ENCODE assay signal across 13 cellular contexts in genomic region chr2:231460073-231460861, GRCh38. TPM values are rescaled to one million over a fixed set of nuclear protein-coding genes. Genes with fewer than 3 reads are reported as not detected.
DNase-seq lines count a peak whose midpoint lies in the region; ATAC-seq and TF ChIP-seq lines count a peak whose summit lies in the region.
"Had no signal": no experiment of that assay in that cellular context is flagged by ENCODE, and none has a peak within 500 bp of the region (broad histone marks: within the 10 kb centered on the region; RNA-seq: fewer than 3 reads in every experiment).

No MANE protein-coding gene starts in this region.

- intact Hi-C loops in Caco-2 (cut with micrococcal nuclease; ENCODE audit: unreplicated experiment): no loop called here

- peak overlapping the region in 7 of 11 experiments; percentile 2 to 98 (median 12); a peak in 8 of 22 replicates for H3K9ac ChIP-seq in BLaER1 treated with 17β-estradiol and CSF1 and Interleukin-3, amounts not matched to agents 10 nM and 100 nM

- POLR2A ChIA-PET in Caco-2 (lab: Charles Lee): no interaction called here
- POLR2A ChIA-PET in activated CD4-positive, alpha-beta memory T cell treated with anti-CD3 and anti-CD28 coated beads, Interleukin-2, amount 10 ng/mL, durations not matched to agents 7 days and 5 days (lab: Charles Lee): interaction anchor here (1.4 to 10.7 kb wide), 3 partner anchors 8 to 254 kb away, joined by 3 to 245 read pairs (median 153); no protein-coding TSS in a partner anchor

- DNase-seq in Caco-2 (no peak), immature natural killer cell (peak in 1 of 3 donors; percentile 26), NCI-H2227 treated with DMSO at 0.1 percent for 48 hours (lab: John Stamatoyannopoulos, UW) (no peak), mesenteric fat pad (ENCODE audit: low spot score) (no peak), HUDEP-2 (lab: John Stamatoyannopoulos, UW; ENCODE audit: unreplicated experiment in 76 of 76) (no peak)
- no peak for DNase-seq in activated CD4-positive, alpha-beta memory T cell treated with anti-CD3 and anti-CD28 coated beads, Interleukin-2, amount 10 ng/mL, durations not matched to agents 7 days and 5 days
- DNase-seq: KG1, left lung, NCI-H187 treated with DMSO at 0.1 percent for 48 hours, NCI-H526 treated with DMSO at 0.1 percent for 48 hours had no signal

- peaks cover 18% of the 10 kb centered on the region for H3K4me1 Mint-ChIP-seq in Caco-2 (ENCODE audit: low read depth, unreplicated experiment)
- peaks cover 63% of the 10 kb centered on the region for H3K4me1 Mint-ChIP-seq in activated CD4-positive, alpha-beta memory T cell treated with anti-CD3 and anti-CD28 coated beads, Interleukin-2, amount 10 ng/mL, durations not matched to agents 7 days and 5 days
- H3K4me1 Mint-ChIP-seq in immature natural killer cell: peaks cover 45 to 76% of the 10 kb centered on the region in 2 donors

- H3K36me3 Mint-ChIP-seq in Caco-2 (ENCODE audit: insufficient read depth, unreplicated experiment) (peaks cover 93% of the 10 kb centered on the region), immature natural killer cell (peaks cover 60 to 72% (median 71%) of the 10 kb centered on the region in 3 donors)
- peaks cover 85% of the 10 kb centered on the region for H3K36me3 Mint-ChIP-seq in activated CD4-positive, alpha-beta memory T cell treated with anti-CD3 and anti-CD28 coated beads, Interleukin-2, amount 10 ng/mL, durations not matched to agents 7 days and 5 days (ENCODE audit: low read depth)

- H3K4me3 Mint-ChIP-seq in Caco-2 (ENCODE audit: unreplicated experiment): no peak overlapping the region
- H3K4me3 Mint-ChIP-seq in activated CD4-positive, alpha-beta memory T cell treated with anti-CD3 and anti-CD28 coated beads, Interleukin-2, amount 10 ng/mL, durations not matched to agents 7 days and 5 days: peak overlapping the region; percentile 18
- H3K4me3 Mint-ChIP-seq in immature natural killer cell: peak overlapping the region; percentile 15 to 56 (median 21)
- H3K4me3 Mint-ChIP-seq: dendritic cell treated with granulocyte-macrophage colony-stimulating factor and Interleukin-4, amounts not matched to agents 40 ng/mL and 50 ng/mL, for 4 days had no signal

- H3K27ac Mint-ChIP-seq in Caco-2 (ENCODE audit: unreplicated experiment) (peak overlapping the region; percentile 3), immature natural killer cell (peak overlapping the region; percentile 61 to 82 (median 74))
- H3K27ac Mint-ChIP-seq in activated CD4-positive, alpha-beta memory T cell treated with anti-CD3 and anti-CD28 coated beads, Interleukin-2, amount 10 ng/mL, durations not matched to agents 7 days and 5 days: peak overlapping the region; percentile 54
- H3K27ac Mint-ChIP-seq: dendritic cell treated with granulocyte-macrophage colony-stimulating factor and Interleukin-4, amounts not matched to agents 40 ng/mL and 50 ng/mL, for 4 days had no signal

- H3K27me3 Mint-ChIP-seq in Caco-2 (ENCODE audit: insufficient read depth, unreplicated experiment) (peaks cover 2% of the 10 kb centered on the region), immature natural killer cell (ENCODE audit: low read depth in 3 of 3) (peaks cover 10 to 32% (median 28%) of the 10 kb centered on the region in 3 donors)
- no peaks in the 10 kb centered on the region for H3K27me3 Mint-ChIP-seq in activated CD4-positive, alpha-beta memory T cell treated with anti-CD3 and anti-CD28 coated beads, Interleukin-2, amount 10 ng/mL, durations not matched to agents 7 days and 5 days
- H3K27me3 Mint-ChIP-seq: dendritic cell treated with granulocyte-macrophage colony-stimulating factor and Interleukin-4, amounts not matched to agents 40 ng/mL and 50 ng/mL, for 4 days had no signal

- CTCF ChIA-PET in Caco-2 (lab: Charles Lee): no interaction called here
- CTCF ChIA-PET in activated CD4-positive, alpha-beta memory T cell treated with anti-CD3 and anti-CD28 coated beads, Interleukin-2, amount 10 ng/mL, durations not matched to agents 7 days and 5 days (lab: Charles Lee): interaction anchor here (1.2 kb wide), 1 partner anchor 22 kb away, joined by 4 read pairs; no protein-coding TSS in a partner anchor

- no peaks in the 10 kb centered on the region for H3K27me3 ChIP-seq in BLaER1 treated with 17β-estradiol and CSF1 and Interleukin-3, amounts not matched to agents 10 nM and 100 nM
- H3K27me3 ChIP-seq in Caco-2 (replicated peaks; ENCODE audit: control insufficient read depth, insufficient read depth, low read length): no peaks in the 10 kb centered on the region
- H3K27me3 ChIP-seq: left lung had no signal

- no peak overlapping the region for H3K27ac ChIP-seq in BLaER1 treated with 17β-estradiol and CSF1 and Interleukin-3, amounts not matched to agents 10 nM and 100 nM
- H3K27ac ChIP-seq: left lung had no signal

- peaks cover 79 to 84% (median 83%) of the 10 kb centered on the region in 11 experiments for H3K36me3 ChIP-seq in BLaER1 treated with 17β-estradiol and CSF1 and Interleukin-3, amounts not matched to agents 10 nM and 100 nM
- peaks cover 5% of the 10 kb centered on the region for H3K36me3 ChIP-seq in Caco-2 (ENCODE audit: control insufficient read depth, insufficient read depth, low read length)

- TF ChIP-seq CTCF in Caco-2 (IDR thresholded peaks at IDR 0.05; ENCODE audit: insufficient read depth in 1 of 2, low read depth in 1 of 2, low read length in 1 of 2, severe bottlenecking in 1 of 2, unreplicated experiment in 1 of 2): no peak

- peak overlapping the region in 9 of 11 experiments; percentile 72 to 96 (median 89); a peak in 13 of 22 replicates for H3K4me2 ChIP-seq in BLaER1 treated with 17β-estradiol and CSF1 and Interleukin-3, amounts not matched to agents 10 nM and 100 nM

- H3K9me3 ChIP-seq in BLaER1 treated with 17β-estradiol and CSF1 and Interleukin-3, amounts not matched to agents 10 nM and 100 nM (replicated peaks in 1 of 11): no peaks in the 10 kb centered on the region; a peak in 1 of 22 replicates
- no peaks in the 10 kb centered on the region for H3K9me3 ChIP-seq in Caco-2
- H3K9me3 ChIP-seq: left lung had no signal

- H3K4me3 ChIP-seq in BLaER1 treated with 17β-estradiol and CSF1 and Interleukin-3, amounts not matched to agents 10 nM and 100 nM: peak overlapping the region in 1 of 10 experiments; percentile 11; a peak in 2 of 20 replicates
- H3K4me3 ChIP-seq in Caco-2 (ENCODE audit: low read depth, low read length): no peak overlapping the region
- H3K4me3 ChIP-seq: left lung had no signal

- peaks cover 87 to 90% (median 89%) of the 10 kb centered on the region in 11 experiments for H4K20me1 ChIP-seq in BLaER1 treated with 17β-estradiol and CSF1 and Interleukin-3, amounts not matched to agents 10 nM and 100 nM

- no peaks in the 10 kb centered on the region for H3K9me3 Mint-ChIP-seq in Caco-2 (ENCODE audit: unreplicated experiment)
- H3K9me3 Mint-ChIP-seq in activated CD4-positive, alpha-beta memory T cell treated with anti-CD3 and anti-CD28 coated beads, Interleukin-2, amount 10 ng/mL, durations not matched to agents 7 days and 5 days: no peaks in the 10 kb centered on the region
- H3K9me3 Mint-ChIP-seq in immature natural killer cell: no peaks in the 10 kb centered on the region
- H3K9me3 Mint-ChIP-seq: dendritic cell treated with granulocyte-macrophage colony-stimulating factor and Interleukin-4, amounts not matched to agents 40 ng/mL and 50 ng/mL, for 4 days had no signal

- no peak for ATAC-seq in HG03025 (IDR thresholded peaks at IDR 0.05; ENCODE audit: low FRiP score, unreplicated experiment)
- ATAC-seq: left lung had no signal

- TSS peak; percentile 0 for BruUV-seq in Caco-2 (replicated peaks; lab: Mats Ljungman, UMichigan)

- H3K4me1 ChIP-seq in BLaER1 treated with 17β-estradiol and CSF1 and Interleukin-3, amounts not matched to agents 10 nM and 100 nM: peaks cover 29 to 49% (median 43%) of the 10 kb centered on the region in 10 experiments
- H3K4me1 ChIP-seq in Caco-2: no peaks in the 10 kb centered on the region; the same call in 1 of the 2 replicates

RNA-seq across cellular contexts. Expression of gene NCL, which starts 4.0 kb away (rescaled TPM):
- total RNA-seq in Caco-2 (2022) (608 and 612 TPM in 2 replicates), mesenteric fat pad (512 TPM)
- total RNA-seq in activated CD4-positive, alpha-beta memory T cell treated with anti-CD3 and anti-CD28 coated beads, Interleukin-2, amount 10 ng/mL, durations not matched to agents 7 days and 5 days: 100 to 1,000 TPM; 454 to 476 TPM
- 100 to 1,000 TPM; 110 to 602 (median 239) TPM for polyA plus RNA-seq in immature natural killer cell

Comparison
In these comparisons a context has a peak if more than half of its experiments do, and no peak if none do; other contexts are left out.
1. H3K27ac Mint-ChIP-seq: peak in every context shown above with its lines; median percentile 74 in immature natural killer cell; 54 in activated CD4-positive, alpha-beta memory T cell treated with anti-CD3 and anti-CD28 coated beads, Interleukin-2, amount 10 ng/mL, durations not matched to agents 7 days and 5 days; 3 in Caco-2.